28 cellular contexts compared by ENCODE assay signal in genomic region chr14:41972531-41972930, GRCh38.
"Had no signal": no experiment of that assay in that cellular context is flagged by ENCODE, and none has a peak within 500 bp of the region (broad histone marks: within the 10 kb centered on the region; RNA-seq: fewer than 3 reads in every experiment).

No MANE protein-coding gene starts in this region.

- ATAC-seq: effector memory CD8-positive, alpha-beta T cell; esophagus mucosa; foreskin keratinocyte; gastrocnemius medialis; gastroesophageal sphincter; heart left ventricle; heart right ventricle had no signal

- H3K4me3 ChIP-seq: colonic mucosa, coronary artery, dorsolateral prefrontal cortex, esophagus muscularis mucosa, esophagus squamous epithelium, gastrocnemius medialis, gastroesophageal sphincter, heart left ventricle, heart right ventricle had no signal

- DNase-seq: colonic mucosa; cortex of kidney; dermis blood vessel endothelial cell; dorsolateral prefrontal cortex; effector CD4-positive, alpha-beta T cell; effector CD8-positive, alpha-beta T cell; effector memory CD4-positive, alpha-beta T cell; effector memory CD8-positive, alpha-beta T cell; endodermal cell; erythroblast; esophagus squamous epithelium; foreskin fibroblast; foreskin melanocyte; gastrocnemius medialis; glutamatergic neuron; head of caudate nucleus; heart left ventricle; heart right ventricle had no signal

- H3K27me3 ChIP-seq: colonic mucosa, dorsolateral prefrontal cortex, esophagus muscularis mucosa, esophagus squamous epithelium, foreskin keratinocyte, gastrocnemius medialis, gastroesophageal sphincter, heart left ventricle, heart right ventricle had no signal

- FAIRE-seq: colon, endometrium, endothelial cell of umbilical vein, frontal cortex had no signal

- H3K9me3 ChIP-seq: colonic mucosa, gastrocnemius medialis had no signal

- H3K36me3 ChIP-seq: colonic mucosa, esophagus muscularis mucosa, esophagus squamous epithelium, gastrocnemius medialis, gastroesophageal sphincter, heart left ventricle, heart right ventricle had no signal

- H3K27ac ChIP-seq: colonic mucosa, coronary artery, dorsolateral prefrontal cortex, epithelial cell of prostate, esophagus muscularis mucosa, esophagus squamous epithelium, foreskin keratinocyte, gastrocnemius medialis, gastroesophageal sphincter, heart left ventricle, heart right ventricle had no signal

- H3K4me1 ChIP-seq: colonic mucosa, esophagus muscularis mucosa, esophagus squamous epithelium, foreskin keratinocyte, gastrocnemius medialis, gastroesophageal sphincter, heart left ventricle, heart right ventricle had no signal
